In the genomic region with DNA sequence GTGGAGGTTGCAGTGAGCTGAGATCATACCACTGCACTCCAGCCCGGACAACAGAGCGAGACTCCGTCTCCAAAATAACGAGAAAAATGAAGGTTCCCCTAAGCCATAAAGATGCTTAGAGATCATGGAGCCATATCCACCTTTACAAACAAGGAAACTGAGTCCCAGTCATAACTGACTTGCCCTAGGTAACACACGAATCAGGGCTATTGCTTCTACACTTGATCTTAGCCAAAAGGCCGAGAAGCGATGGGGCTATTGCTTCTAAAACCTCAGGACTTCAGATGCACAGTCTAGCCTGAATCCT, we compare ENCODE assay signal across 8 cellular contexts. TPM values are rescaled to one million over a fixed set of nuclear protein-coding genes. Genes with fewer than 3 reads are reported as not detected.
DNase-seq lines count a peak whose midpoint lies in the region; ATAC-seq and TF ChIP-seq lines count a peak whose summit lies in the region.

No MANE protein-coding gene starts in this region.

- intact Hi-C loops in right lobe of liver (cut with DNase I): no loop called here

- H3K4me3 ChIP-seq in right lobe of liver (peak overlapping the region in 1 of 3 donors; percentile 74), thymus (ENCODE audit: low read length) (peak overlapping the region; percentile 77)

- ATAC-seq in activated T-cell treated with anti-CD3 and anti-CD28 coated beads, Interleukin-2, amount 50 U/mL, for 72 hours (replicated peaks in 1 of 2): no peak
- no peak for ATAC-seq in activated naive CD8-positive, alpha-beta T cell treated with anti-CD3 and anti-CD28 coated beads, Interleukin-2, amount 50 U/mL, for 24 hours
- ATAC-seq in right lobe of liver (no peak), HG03378 (IDR thresholded peaks at IDR 0.05; ENCODE audit: unreplicated experiment) (no peak)

- H3K4me1 ChIP-seq in right lobe of liver: peaks cover 0 to 28% (median 16%) of the 10 kb centered on the region in 4 donors
- peaks cover 23% of the 10 kb centered on the region for H3K4me1 ChIP-seq in thymus (ENCODE audit: control insufficient read depth, insufficient read depth, low read length)

- no peaks in the 10 kb centered on the region for H3K27me3 Mint-ChIP-seq in activated T-cell treated with anti-CD3 and anti-CD28 coated beads, Interleukin-2, amount 50 U/mL, for 72 hours (ENCODE audit: low read depth)
- peaks cover 2% of the 10 kb centered on the region for H3K27me3 Mint-ChIP-seq in activated naive CD8-positive, alpha-beta T cell treated with anti-CD3 and anti-CD28 coated beads, Interleukin-2, amount 50 U/mL, for 24 hours

- H3K9me3 Mint-ChIP-seq in activated T-cell treated with anti-CD3 and anti-CD28 coated beads, Interleukin-2, amount 50 U/mL, for 72 hours: peaks cover 2 to 5% of the 10 kb centered on the region in 2 donors
- H3K9me3 Mint-ChIP-seq in activated naive CD8-positive, alpha-beta T cell treated with anti-CD3 and anti-CD28 coated beads, Interleukin-2, amount 50 U/mL, for 24 hours: no peaks in the 10 kb centered on the region

- H3K36me3 Mint-ChIP-seq in activated T-cell treated with anti-CD3 and anti-CD28 coated beads, Interleukin-2, amount 50 U/mL, for 72 hours (ENCODE audit: insufficient read depth in 2 of 2): peaks cover 3 to 7% of the 10 kb centered on the region in 2 donors
- peaks cover 2% of the 10 kb centered on the region for H3K36me3 Mint-ChIP-seq in activated naive CD8-positive, alpha-beta T cell treated with anti-CD3 and anti-CD28 coated beads, Interleukin-2, amount 50 U/mL, for 24 hours (ENCODE audit: low read depth)

- TF ChIP-seq POLR2A in right lobe of liver (IDR thresholded peaks at IDR 0.05): no peak

- TF ChIP-seq CTCF in right lobe of liver (IDR thresholded peaks at IDR 0.05): no peak

- WGBS in right lobe of liver (ENCODE audit: insufficient coverage, low coverage, low lambda C conversion rate, missing lambda C conversion rate): 51% methylated on average over 7 of the region's 7 CpGs
- 79% methylated on average over 7 of the region's 7 CpGs for WGBS in thymus

- H3K27me3 ChIP-seq in right lobe of liver (no peaks in the 10 kb centered on the region), thymus (ENCODE audit: control insufficient read depth, insufficient read depth) (no peaks in the 10 kb centered on the region)

- H3K9me3 ChIP-seq in right lobe of liver (no peaks in the 10 kb centered on the region), thymus (ENCODE audit: control insufficient read depth) (no peaks in the 10 kb centered on the region)

- no peak for DNase-seq in activated T-cell treated with anti-CD3 and anti-CD28 coated beads, Interleukin-2, amount 50 U/mL, for 72 hours
- DNase-seq in activated T-cell treated with anti-CD3 and anti-CD28 coated beads, Interleukin-2, amount 50 U/mL, for 1 hour: no peak
- DNase-seq in activated naive CD8-positive, alpha-beta T cell treated with anti-CD3 and anti-CD28 coated beads, Interleukin-2, amount 50 U/mL, for 24 hours: no peak
- no peak for DNase-seq in right lobe of liver
- DNase-seq in nucleus accumbens (lab: John Stamatoyannopoulos, UW): no peak
- DNase-seq in mesenteric fat pad (ENCODE audit: low spot score): no peak

- peak overlapping the region; percentile 88 for H3K27ac Mint-ChIP-seq in activated T-cell treated with anti-CD3 and anti-CD28 coated beads, Interleukin-2, amount 50 U/mL, for 72 hours
- H3K27ac Mint-ChIP-seq in activated naive CD8-positive, alpha-beta T cell treated with anti-CD3 and anti-CD28 coated beads, Interleukin-2, amount 50 U/mL, for 24 hours: peak overlapping the region; percentile 89

- no peaks in the 10 kb centered on the region for H3K36me3 ChIP-seq in right lobe of liver
- H3K36me3 ChIP-seq in thymus (ENCODE audit: control insufficient read depth, insufficient read depth): peaks cover 29% of the 10 kb centered on the region

- H3K4me1 Mint-ChIP-seq in activated T-cell treated with anti-CD3 and anti-CD28 coated beads, Interleukin-2, amount 50 U/mL, for 72 hours (ENCODE audit: low read depth): peaks cover 56% of the 10 kb centered on the region
- peaks cover 60% of the 10 kb centered on the region for H3K4me1 Mint-ChIP-seq in activated naive CD8-positive, alpha-beta T cell treated with anti-CD3 and anti-CD28 coated beads, Interleukin-2, amount 50 U/mL, for 24 hours

- H3K4me3 Mint-ChIP-seq in activated T-cell treated with anti-CD3 and anti-CD28 coated beads, Interleukin-2, amount 50 U/mL, for 72 hours: peak overlapping the region; percentile 88 to 89
- peak overlapping the region; percentile 76 for H3K4me3 Mint-ChIP-seq in activated naive CD8-positive, alpha-beta T cell treated with anti-CD3 and anti-CD28 coated beads, Interleukin-2, amount 50 U/mL, for 24 hours

- peak overlapping the region; percentile 80 to 88 (median 81) for H3K27ac ChIP-seq in right lobe of liver
- H3K27ac ChIP-seq in thymus (ENCODE audit: low read depth): peak overlapping the region; percentile 77

RNA-seq across cellular contexts. Expression of a gene that starts 3.2 kb away (rescaled TPM):
- 10 to 100 TPM in 1 of 2 donors, 1 to 10 TPM in 1; 8.2 to 13.4 TPM for total RNA-seq in activated T-cell treated with anti-CD3 and anti-CD28 coated beads, Interleukin-2, amount 50 U/mL, for 72 hours
- 10 to 100 TPM in 2 of 6 experiments, 1 to 10 TPM in 4; 1.8 to 11.6 (median 3.3) TPM for total RNA-seq in right lobe of liver
- 21.2 TPM for polyA plus RNA-seq in thymus
- 1.4 TPM for total RNA-seq in mesenteric fat pad

RNA-seq across cellular contexts. Expression of a gene that starts 12.0 kb away (rescaled TPM):
- total RNA-seq in activated T-cell treated with anti-CD3 and anti-CD28 coated beads, Interleukin-2, amount 50 U/mL, for 72 hours: 10 to 100 TPM; 10.5 to 11.9 TPM
- total RNA-seq in right lobe of liver (1 to 10 TPM in 2 of 6 experiments, under 1 TPM in 4; 0.25 to 2.0 (median 0.54) TPM), mesenteric fat pad (3.3 TPM)
- 15.3 TPM for polyA plus RNA-seq in thymus

RNA-seq across cellular contexts. Expression of a gene that starts 14.7 kb away (rescaled TPM):
- 10 to 100 TPM; 26.9 to 27.2 TPM for total RNA-seq in activated T-cell treated with anti-CD3 and anti-CD28 coated beads, Interleukin-2, amount 50 U/mL, for 72 hours
- total RNA-seq in right lobe of liver (10 to 100 TPM; 11.4 to 30.1 (median 17.2) TPM), mesenteric fat pad (14.0 TPM)
- polyA plus RNA-seq in thymus: 13.4 TPM

RNA-seq across cellular contexts. Expression of a gene that starts 15.0 kb away (rescaled TPM):
- total RNA-seq in activated T-cell treated with anti-CD3 and anti-CD28 coated beads, Interleukin-2, amount 50 U/mL, for 72 hours: 1,000 to 10,000 TPM; 1,953 to 2,080 TPM
- 100 to 1,000 TPM; 355 to 867 (median 385) TPM for total RNA-seq in right lobe of liver
- polyA plus RNA-seq in thymus: 2,606 TPM
- total RNA-seq in mesenteric fat pad: 876 TPM

RNA-seq across cellular contexts. Expression of a gene that starts 19.1 kb away (rescaled TPM):
- total RNA-seq in activated T-cell treated with anti-CD3 and anti-CD28 coated beads, Interleukin-2, amount 50 U/mL, for 72 hours: 1 to 10 TPM; 7.5 to 8.5 TPM
- total RNA-seq in right lobe of liver (under 1 TPM in 2 of 6 experiments, not detected in 4; 0.22 to 0.37 TPM), mesenteric fat pad (0.71 TPM)
- 2.2 TPM for polyA plus RNA-seq in thymus
